ENCODE assay signal across 16 cellular contexts in the genomic region with DNA sequence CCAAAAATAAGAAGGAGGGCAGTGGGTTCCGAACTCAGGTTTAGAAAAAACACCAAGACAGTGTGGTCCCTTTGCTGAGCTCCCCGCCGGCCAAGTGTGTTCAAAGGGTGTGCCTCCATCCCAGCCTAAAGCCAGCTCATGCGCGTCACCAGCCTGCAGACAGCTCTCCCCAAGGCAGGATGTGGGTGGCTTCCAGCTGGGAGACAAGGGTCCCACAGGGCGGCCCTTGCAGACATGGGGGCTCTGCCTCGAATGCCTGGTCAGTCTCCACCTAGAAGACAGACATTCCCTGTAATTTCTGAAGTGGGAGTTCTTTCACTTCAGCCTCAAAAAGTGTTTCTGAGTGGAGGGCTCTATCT.
"Had no signal": no experiment of that assay in that cellular context is flagged by ENCODE, and none has a peak within 500 bp of the region (broad histone marks: within the 10 kb centered on the region; RNA-seq: fewer than 3 reads in every experiment).

No MANE protein-coding gene starts in this region.

- H3K4me2 ChIP-seq: hepatocyte had no signal

- H3K27me3 ChIP-seq: hepatocyte, neutrophil, transverse colon had no signal

- DNase-seq: activated CD4-positive, alpha-beta memory T cell treated with anti-CD3 and anti-CD28 coated beads for 36 hours; activated CD4-positive, alpha-beta T cell treated with anti-CD3 and anti-CD28 coated beads for 36 hours; activated naive CD4-positive, alpha-beta T cell treated with anti-CD3 and anti-CD28 coated beads for 36 hours; activated naive CD8-positive, alpha-beta T cell treated with anti-CD3 and anti-CD28 coated beads, Interleukin-2, amount 50 U/mL, for 24 hours; kidney; mucosa of descending colon; naive thymus-derived CD4-positive, alpha-beta T cell; stimulated activated CD4-positive, alpha-beta T cell treated with anti-CD3 and anti-CD28 coated beads, Interleukin-15, amount 100 ng/mL, for 24 hours; stimulated activated CD4-positive, alpha-beta T cell treated with anti-CD3 and anti-CD28 coated beads, Interleukin-4, amount 100 ng/mL, for 1 hour; stimulated activated naive CD4-positive, alpha-beta T cell treated with Interleukin-2 at 50 U/mL for 16 hours; substantia nigra; T-helper 17 cell; transverse colon had no signal

- H3K4me1 ChIP-seq: left lung, transverse colon had no signal

- H3K4me3 Mint-ChIP-seq: activated CD4-positive, alpha-beta memory T cell treated with anti-CD3 and anti-CD28 coated beads for 36 hours; activated CD4-positive, alpha-beta T cell treated with anti-CD3 and anti-CD28 coated beads for 36 hours; activated naive CD4-positive, alpha-beta T cell treated with anti-CD3 and anti-CD28 coated beads for 36 hours; activated naive CD8-positive, alpha-beta T cell treated with anti-CD3 and anti-CD28 coated beads, Interleukin-2, amount 50 U/mL, for 24 hours; naive thymus-derived CD4-positive, alpha-beta T cell; T-helper 17 cell had no signal

- H2AFZ ChIP-seq: hepatocyte had no signal

- H3K36me3 Mint-ChIP-seq: activated CD4-positive, alpha-beta memory T cell treated with anti-CD3 and anti-CD28 coated beads for 36 hours; naive thymus-derived CD4-positive, alpha-beta T cell had no signal

- H3K36me3 ChIP-seq: left lung, neutrophil, transverse colon had no signal

- H3K79me2 ChIP-seq: hepatocyte had no signal

- H3K4me3 ChIP-seq: hepatocyte, left lung, mucosa of descending colon, transverse colon had no signal

- H3K27ac ChIP-seq: hepatocyte, left lung, neutrophil, transverse colon had no signal

- H3K4me1 Mint-ChIP-seq: activated CD4-positive, alpha-beta T cell treated with anti-CD3 and anti-CD28 coated beads for 36 hours; activated naive CD8-positive, alpha-beta T cell treated with anti-CD3 and anti-CD28 coated beads, Interleukin-2, amount 50 U/mL, for 24 hours; T-helper 17 cell had no signal

- H3K9me3 Mint-ChIP-seq: activated CD4-positive, alpha-beta memory T cell treated with anti-CD3 and anti-CD28 coated beads for 36 hours; activated naive CD4-positive, alpha-beta T cell treated with anti-CD3 and anti-CD28 coated beads for 36 hours; activated naive CD8-positive, alpha-beta T cell treated with anti-CD3 and anti-CD28 coated beads, Interleukin-2, amount 50 U/mL, for 24 hours had no signal

- ATAC-seq: activated CD4-positive, alpha-beta T cell treated with anti-CD3 and anti-CD28 coated beads for 36 hours; activated naive CD8-positive, alpha-beta T cell treated with anti-CD3 and anti-CD28 coated beads, Interleukin-2, amount 50 U/mL, for 24 hours; left lung; mucosa of descending colon; naive thymus-derived CD4-positive, alpha-beta T cell; T-helper 17 cell had no signal

- H3K27ac Mint-ChIP-seq: activated CD4-positive, alpha-beta memory T cell treated with anti-CD3 and anti-CD28 coated beads for 36 hours; activated CD4-positive, alpha-beta T cell treated with anti-CD3 and anti-CD28 coated beads for 36 hours; activated naive CD4-positive, alpha-beta T cell treated with anti-CD3 and anti-CD28 coated beads for 36 hours; activated naive CD8-positive, alpha-beta T cell treated with anti-CD3 and anti-CD28 coated beads, Interleukin-2, amount 50 U/mL, for 24 hours; naive thymus-derived CD4-positive, alpha-beta T cell; T-helper 17 cell had no signal

- H3K9me3 ChIP-seq: left lung, mucosa of descending colon, neutrophil, transverse colon had no signal
